In the genomic region with DNA sequence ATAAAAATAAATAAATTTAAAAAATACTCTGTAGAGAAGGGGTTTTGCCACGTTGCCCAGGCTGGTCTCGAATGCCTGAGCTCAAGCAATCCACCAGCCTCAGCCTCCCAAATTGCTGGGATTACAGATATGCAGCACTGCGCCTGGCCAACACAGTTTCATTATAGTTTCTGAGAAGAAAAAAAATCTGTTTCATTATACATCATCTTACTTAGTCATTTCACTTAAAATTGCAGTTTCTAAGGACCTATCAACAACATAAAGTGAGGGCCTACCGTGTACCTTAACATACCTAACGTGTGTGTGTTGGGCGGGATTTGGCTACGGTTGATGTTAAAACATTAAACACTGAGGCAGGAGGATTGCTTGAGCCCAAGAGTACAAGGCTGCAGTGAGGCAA, we compare ENCODE assay signal across 26 cellular contexts. TPM values are rescaled to one million over a fixed set of nuclear protein-coding genes. Genes with fewer than 3 reads are reported as not detected.
DNase-seq lines count a peak whose midpoint lies in the region; ATAC-seq and TF ChIP-seq lines count a peak whose summit lies in the region.
"Had no signal": no experiment of that assay in that cellular context is flagged by ENCODE, and none has a peak within 500 bp of the region (broad histone marks: within the 10 kb centered on the region; RNA-seq: fewer than 3 reads in every experiment).

No MANE protein-coding gene starts in this region.

- H3K4me3 Mint-ChIP-seq in activated CD8-positive, alpha-beta T cell treated with anti-CD3 and anti-CD28 coated beads for 36 hours: no peak overlapping the region
- H3K4me3 Mint-ChIP-seq in activated CD8-positive, alpha-beta T cell treated with anti-CD3 and anti-CD28 coated beads, Interleukin-2, amount 10 ng/mL, durations not matched to agents 7 days and 5 days: no peak overlapping the region
- no peak overlapping the region for H3K4me3 Mint-ChIP-seq in activated T-cell treated with anti-CD3 and anti-CD28 coated beads, Interleukin-2, amount 50 U/mL, for 72 hours
- no peak overlapping the region for H3K4me3 Mint-ChIP-seq in activated T-helper 17 cell treated with anti-CD3 and anti-CD28 coated beads, Interleukin-2, amount 50 U/mL, for 72 hours
- no peak overlapping the region for H3K4me3 Mint-ChIP-seq in stimulated activated effector memory CD8-positive, alpha-beta T cell treated with anti-CD3 and anti-CD28 coated beads, Interleukin-12 subunit alpha, Interleukin-12 subunit beta, amount 100 ng/mL, for 72 hours
- H3K4me3 Mint-ChIP-seq: CD14-positive monocyte; CD4-positive, alpha-beta T cell; GM23338; H9 had no signal

- ATAC-seq in activated CD8-positive, alpha-beta T cell treated with anti-CD3 and anti-CD28 coated beads for 36 hours: peak; percentile 30
- ATAC-seq in activated CD8-positive, alpha-beta T cell treated with anti-CD3 and anti-CD28 coated beads, Interleukin-2, amount 10 ng/mL, durations not matched to agents 7 days and 5 days: no peak
- peak; percentile 81 to 84 for ATAC-seq in activated T-cell treated with anti-CD3 and anti-CD28 coated beads, Interleukin-2, amount 50 U/mL, for 72 hours (replicated peaks in 1 of 2)
- peak; percentile 53 for ATAC-seq in activated T-helper 17 cell treated with anti-CD3 and anti-CD28 coated beads, Interleukin-2, amount 50 U/mL, for 72 hours (replicated peaks)
- ATAC-seq in stimulated activated effector memory CD8-positive, alpha-beta T cell treated with anti-CD3 and anti-CD28 coated beads, Interleukin-12 subunit alpha, Interleukin-12 subunit beta, amount 100 ng/mL, for 72 hours: peak; percentile 74
- ATAC-seq: A549, GM23338, HCT116 had no signal

- H3K27ac ChIP-seq in adrenal gland: no peak overlapping the region
- H3K27ac ChIP-seq: A549; BLaER1 treated with 17β-estradiol and CSF1 and Interleukin-3, amounts not matched to agents 10 nM and 100 nM had no signal

- no peak overlapping the region for H3K4me3 ChIP-seq in adrenal gland
- H3K4me3 ChIP-seq: A549; BLaER1 treated with 17β-estradiol and CSF1 and Interleukin-3, amounts not matched to agents 10 nM and 100 nM; GM23338 had no signal

- no peaks in the 10 kb centered on the region for H3K9me3 ChIP-seq in adrenal gland (replicated peaks in 1 of 3)
- H3K9me3 ChIP-seq: A549; BE2C; BLaER1 treated with 17β-estradiol and CSF1 and Interleukin-3, amounts not matched to agents 10 nM and 100 nM had no signal

- no peak for TF ChIP-seq CTCF in activated CD8-positive, alpha-beta T cell treated with anti-CD3 and anti-CD28 coated beads for 36 hours (IDR thresholded peaks at IDR 0.05)
- TF ChIP-seq CTCF in adrenal gland (IDR thresholded peaks at IDR 0.05): no peak

- no peaks in the 10 kb centered on the region for H3K27me3 Mint-ChIP-seq in activated CD8-positive, alpha-beta T cell treated with anti-CD3 and anti-CD28 coated beads for 36 hours
- no peaks in the 10 kb centered on the region for H3K27me3 Mint-ChIP-seq in activated CD8-positive, alpha-beta T cell treated with anti-CD3 and anti-CD28 coated beads, Interleukin-2, amount 10 ng/mL, durations not matched to agents 7 days and 5 days (ENCODE audit: low read depth)
- H3K27me3 Mint-ChIP-seq in activated T-cell treated with anti-CD3 and anti-CD28 coated beads, Interleukin-2, amount 50 U/mL, for 72 hours (ENCODE audit: low read depth): no peaks in the 10 kb centered on the region
- no peaks in the 10 kb centered on the region for H3K27me3 Mint-ChIP-seq in activated T-helper 17 cell treated with anti-CD3 and anti-CD28 coated beads, Interleukin-2, amount 50 U/mL, for 72 hours
- H3K27me3 Mint-ChIP-seq: CD4-positive, alpha-beta T cell had no signal

- no peak overlapping the region for H3K27ac Mint-ChIP-seq in activated CD8-positive, alpha-beta T cell treated with anti-CD3 and anti-CD28 coated beads for 36 hours
- no peak overlapping the region for H3K27ac Mint-ChIP-seq in activated CD8-positive, alpha-beta T cell treated with anti-CD3 and anti-CD28 coated beads, Interleukin-2, amount 10 ng/mL, durations not matched to agents 7 days and 5 days
- no peak overlapping the region for H3K27ac Mint-ChIP-seq in activated T-cell treated with anti-CD3 and anti-CD28 coated beads, Interleukin-2, amount 50 U/mL, for 72 hours
- H3K27ac Mint-ChIP-seq in activated T-helper 17 cell treated with anti-CD3 and anti-CD28 coated beads, Interleukin-2, amount 50 U/mL, for 72 hours: no peak overlapping the region
- no peak overlapping the region for H3K27ac Mint-ChIP-seq in stimulated activated effector memory CD8-positive, alpha-beta T cell treated with anti-CD3 and anti-CD28 coated beads, Interleukin-12 subunit alpha, Interleukin-12 subunit beta, amount 100 ng/mL, for 72 hours
- H3K27ac Mint-ChIP-seq: CD14-positive monocyte; CD4-positive, alpha-beta T cell; GM23338 had no signal

- POLR2A ChIA-PET in activated CD8-positive, alpha-beta T cell treated with anti-CD3 and anti-CD28 coated beads for 36 hours (lab: Charles Lee): no interaction called here
- POLR2A ChIA-PET in activated CD8-positive, alpha-beta T cell treated with anti-CD3 and anti-CD28 coated beads, Interleukin-2, amount 10 ng/mL, durations not matched to agents 7 days and 5 days (lab: Charles Lee): no interaction called here

- H3K9me3 Mint-ChIP-seq in activated CD8-positive, alpha-beta T cell treated with anti-CD3 and anti-CD28 coated beads for 36 hours: no peaks in the 10 kb centered on the region
- H3K9me3 Mint-ChIP-seq in activated CD8-positive, alpha-beta T cell treated with anti-CD3 and anti-CD28 coated beads, Interleukin-2, amount 10 ng/mL, durations not matched to agents 7 days and 5 days (ENCODE audit: insufficient read depth): no peaks in the 10 kb centered on the region
- H3K9me3 Mint-ChIP-seq in activated T-cell treated with anti-CD3 and anti-CD28 coated beads, Interleukin-2, amount 50 U/mL, for 72 hours: no peaks in the 10 kb centered on the region
- no peaks in the 10 kb centered on the region for H3K9me3 Mint-ChIP-seq in activated T-helper 17 cell treated with anti-CD3 and anti-CD28 coated beads, Interleukin-2, amount 50 U/mL, for 72 hours
- no peaks in the 10 kb centered on the region for H3K9me3 Mint-ChIP-seq in stimulated activated effector memory CD8-positive, alpha-beta T cell treated with anti-CD3 and anti-CD28 coated beads, Interleukin-12 subunit alpha, Interleukin-12 subunit beta, amount 100 ng/mL, for 72 hours
- H3K9me3 Mint-ChIP-seq: CD14-positive monocyte; CD4-positive, alpha-beta T cell; GM23338; H9 had no signal

- CTCF ChIA-PET in activated CD8-positive, alpha-beta T cell treated with anti-CD3 and anti-CD28 coated beads for 36 hours (lab: Charles Lee): interaction anchor here (1.7 kb wide), 1 partner anchor 8 kb away, joined by 3 read pairs; no protein-coding TSS in a partner anchor
- CTCF ChIA-PET in activated CD8-positive, alpha-beta T cell treated with anti-CD3 and anti-CD28 coated beads, Interleukin-2, amount 10 ng/mL, durations not matched to agents 7 days and 5 days (lab: Charles Lee): no interaction called here

- DNase-seq in activated CD8-positive, alpha-beta T cell treated with anti-CD3 and anti-CD28 coated beads for 36 hours: no peak
- DNase-seq in activated CD8-positive, alpha-beta T cell treated with anti-CD3 and anti-CD28 coated beads, Interleukin-2, amount 10 ng/mL, durations not matched to agents 7 days and 5 days: no peak
- DNase-seq in activated T-cell treated with anti-CD3 and anti-CD28 coated beads, Interleukin-2, amount 50 U/mL, for 72 hours: peak in 1 of 2 donors; percentile 17
- no peak for DNase-seq in activated T-cell treated with anti-CD3 and anti-CD28 coated beads, Interleukin-2, amount 50 U/mL, for 48 hours
- DNase-seq in stimulated activated effector memory CD8-positive, alpha-beta T cell treated with anti-CD3 and anti-CD28 coated beads, Interleukin-12 subunit alpha, Interleukin-12 subunit beta, amount 100 ng/mL, for 72 hours (ENCODE audit: low spot score in 2 of 2): no peak
- DNase-seq in adrenal gland: no peak
- DNase-seq: 8988T; ACHN; AML-193; BE2C; Calu3; CD4-positive, alpha-beta T cell; COR-L47; DMS53; DMS79 treated with DMSO at 0.1 percent for 48 hours; GF-D8; H9 had no signal

- H3K36me3 Mint-ChIP-seq in activated CD8-positive, alpha-beta T cell treated with anti-CD3 and anti-CD28 coated beads for 36 hours (ENCODE audit: low read depth): peaks cover 40% of the 10 kb centered on the region
- peaks cover 57% of the 10 kb centered on the region for H3K36me3 Mint-ChIP-seq in activated CD8-positive, alpha-beta T cell treated with anti-CD3 and anti-CD28 coated beads, Interleukin-2, amount 10 ng/mL, durations not matched to agents 7 days and 5 days (ENCODE audit: low read depth)
- H3K36me3 Mint-ChIP-seq in activated T-cell treated with anti-CD3 and anti-CD28 coated beads, Interleukin-2, amount 50 U/mL, for 72 hours (ENCODE audit: insufficient read depth in 2 of 2): peaks cover 11 to 26% of the 10 kb centered on the region in 2 donors
- peaks cover 92% of the 10 kb centered on the region for H3K36me3 Mint-ChIP-seq in activated T-helper 17 cell treated with anti-CD3 and anti-CD28 coated beads, Interleukin-2, amount 50 U/mL, for 72 hours (ENCODE audit: low read depth)
- peaks cover 86% of the 10 kb centered on the region for H3K36me3 Mint-ChIP-seq in stimulated activated effector memory CD8-positive, alpha-beta T cell treated with anti-CD3 and anti-CD28 coated beads, Interleukin-12 subunit alpha, Interleukin-12 subunit beta, amount 100 ng/mL, for 72 hours

- H3K27me3 ChIP-seq in adrenal gland: no peaks in the 10 kb centered on the region
- H3K27me3 ChIP-seq: BE2C; BLaER1 treated with 17β-estradiol and CSF1 and Interleukin-3, amounts not matched to agents 10 nM and 100 nM had no signal

- H3K4me1 Mint-ChIP-seq in activated CD8-positive, alpha-beta T cell treated with anti-CD3 and anti-CD28 coated beads for 36 hours (ENCODE audit: low read depth): peaks cover 3% of the 10 kb centered on the region
- H3K4me1 Mint-ChIP-seq in activated CD8-positive, alpha-beta T cell treated with anti-CD3 and anti-CD28 coated beads, Interleukin-2, amount 10 ng/mL, durations not matched to agents 7 days and 5 days (ENCODE audit: low read depth): peaks cover 4% of the 10 kb centered on the region
- peaks cover 14% of the 10 kb centered on the region for H3K4me1 Mint-ChIP-seq in activated T-cell treated with anti-CD3 and anti-CD28 coated beads, Interleukin-2, amount 50 U/mL, for 72 hours (ENCODE audit: low read depth)
- no peaks in the 10 kb centered on the region for H3K4me1 Mint-ChIP-seq in activated T-helper 17 cell treated with anti-CD3 and anti-CD28 coated beads, Interleukin-2, amount 50 U/mL, for 72 hours
- H3K4me1 Mint-ChIP-seq in stimulated activated effector memory CD8-positive, alpha-beta T cell treated with anti-CD3 and anti-CD28 coated beads, Interleukin-12 subunit alpha, Interleukin-12 subunit beta, amount 100 ng/mL, for 72 hours: no peaks in the 10 kb centered on the region
- H3K4me1 Mint-ChIP-seq: CD14-positive monocyte, GM23338, H9 had no signal

- intact Hi-C loops in activated CD8-positive, alpha-beta T cell treated with anti-CD3 and anti-CD28 coated beads for 36 hours (cut with micrococcal nuclease): no loop called here
- intact Hi-C loops in adrenal gland (cut with DNase I): no loop called here

- peaks cover 0 to 29% of the 10 kb centered on the region in 2 donors for H3K36me3 ChIP-seq in adrenal gland (replicated peaks in 1 of 2)

- no peaks in the 10 kb centered on the region for H3K4me1 ChIP-seq in adrenal gland (replicated peaks in 1 of 2)
- H3K4me1 ChIP-seq: A549; BE2C; BLaER1 treated with 17β-estradiol and CSF1 and Interleukin-3, amounts not matched to agents 10 nM and 100 nM had no signal

- 91 to 97% (median 93%) methylated on average over 7 of the region's 7 CpGs for WGBS in adrenal gland, 4 donors

- no peak for TF ChIP-seq POLR2A in adrenal gland (IDR thresholded peaks at IDR 0.05)

RNA-seq across cellular contexts. Expression of a gene that starts 28.3 kb away (rescaled TPM):
- total RNA-seq in activated CD8-positive, alpha-beta T cell treated with anti-CD3 and anti-CD28 coated beads for 36 hours: not detected
- not detected for total RNA-seq in activated CD8-positive, alpha-beta T cell treated with anti-CD3 and anti-CD28 coated beads, Interleukin-2, amount 10 ng/mL, durations not matched to agents 7 days and 5 days
- total RNA-seq in activated T-cell treated with anti-CD3 and anti-CD28 coated beads, Interleukin-2, amount 50 U/mL, for 72 hours: not detected
- not detected for total RNA-seq in activated T-helper 17 cell treated with anti-CD3 and anti-CD28 coated beads, Interleukin-2, amount 50 U/mL, for 72 hours
- total RNA-seq in adrenal gland: under 1 TPM in 1 of 8 donors, not detected in 7; 0.11 TPM
- 1 to 10 TPM in 1 of 3 donors, under 1 TPM in 1, not detected in 1; 0.44 to 1.9 TPM for polyA plus RNA-seq in adrenal gland
- total RNA-seq: Calu3; CD4-positive, alpha-beta T cell; Daoy; H4 had no signal
- polyA plus RNA-seq: A549, CD14-positive monocyte had no signal

RNA-seq across cellular contexts. Expression of a gene that starts 36.5 kb away (rescaled TPM):
- total RNA-seq in activated CD8-positive, alpha-beta T cell treated with anti-CD3 and anti-CD28 coated beads for 36 hours: not detected
- total RNA-seq in activated CD8-positive, alpha-beta T cell treated with anti-CD3 and anti-CD28 coated beads, Interleukin-2, amount 10 ng/mL, durations not matched to agents 7 days and 5 days: not detected
- total RNA-seq in activated T-cell treated with anti-CD3 and anti-CD28 coated beads, Interleukin-2, amount 50 U/mL, for 72 hours: not detected
- not detected for total RNA-seq in activated T-helper 17 cell treated with anti-CD3 and anti-CD28 coated beads, Interleukin-2, amount 50 U/mL, for 72 hours
- total RNA-seq in adrenal gland: 1 to 10 TPM in 3 of 8 donors, under 1 TPM in 1, not detected in 4; 0.65 to 1.4 (median 1.4) TPM
- polyA plus RNA-seq in adrenal gland: 1 to 10 TPM in 1 of 3 donors, under 1 TPM in 1, not detected in 1; 0.88 to 1.2 TPM
- total RNA-seq: Calu3; CD4-positive, alpha-beta T cell; Daoy; G401; H4; H9 had no signal
- polyA plus RNA-seq: A549, CD14-positive monocyte, GM23338 had no signal

RNA-seq across cellular contexts. Expression of a gene that starts 40.3 kb away (rescaled TPM):
- 100 to 1,000 TPM; 115 to 121 TPM for total RNA-seq in activated CD8-positive, alpha-beta T cell treated with anti-CD3 and anti-CD28 coated beads for 36 hours
- 100 to 1,000 TPM; 200 to 202 TPM for total RNA-seq in activated CD8-positive, alpha-beta T cell treated with anti-CD3 and anti-CD28 coated beads, Interleukin-2, amount 10 ng/mL, durations not matched to agents 7 days and 5 days
- 100 to 1,000 TPM; 111 to 131 TPM for total RNA-seq in activated T-cell treated with anti-CD3 and anti-CD28 coated beads, Interleukin-2, amount 50 U/mL, for 72 hours
- total RNA-seq in activated T-helper 17 cell treated with anti-CD3 and anti-CD28 coated beads, Interleukin-2, amount 50 U/mL, for 72 hours: 100 to 1,000 TPM; 125 to 154 TPM
- total RNA-seq in adrenal gland: 10 to 100 TPM in 5 of 8 donors, 1 to 10 TPM in 3; 4.7 to 28.6 (median 16.1) TPM
- 10 to 100 TPM in 2 of 3 donors, 1 to 10 TPM in 1; 4.0 to 43.2 (median 29.9) TPM for polyA plus RNA-seq in adrenal gland

RNA-seq across cellular contexts. Expression of a gene that starts 40.5 kb away (rescaled TPM):
- 10 to 100 TPM; 14.3 TPM for total RNA-seq in activated CD8-positive, alpha-beta T cell treated with anti-CD3 and anti-CD28 coated beads for 36 hours
- 10 to 100 TPM; 38.0 to 40.6 TPM for total RNA-seq in activated CD8-positive, alpha-beta T cell treated with anti-CD3 and anti-CD28 coated beads, Interleukin-2, amount 10 ng/mL, durations not matched to agents 7 days and 5 days
- total RNA-seq in activated T-cell treated with anti-CD3 and anti-CD28 coated beads, Interleukin-2, amount 50 U/mL, for 72 hours: 10 to 100 TPM; 16.2 to 19.7 TPM
- 1 to 10 TPM; 7.1 to 8.1 TPM for total RNA-seq in activated T-helper 17 cell treated with anti-CD3 and anti-CD28 coated beads, Interleukin-2, amount 50 U/mL, for 72 hours
- total RNA-seq in adrenal gland: 10 to 100 TPM; 12.6 to 51.7 (median 24.6) TPM
- 1 to 10 TPM; 8.2 to 9.0 (median 8.6) TPM for polyA plus RNA-seq in adrenal gland
